ENCODE assay signal across 18 cellular contexts in genomic region chr2:98004613-98005012, GRCh38. TPM values are rescaled to one million over a fixed set of nuclear protein-coding genes. Genes with fewer than 3 reads are reported as not detected.
DNase-seq lines count a peak whose midpoint lies in the region; ATAC-seq and TF ChIP-seq lines count a peak whose summit lies in the region.
"Had no signal": no experiment of that assay in that cellular context is flagged by ENCODE, and none has a peak within 500 bp of the region (broad histone marks: within the 10 kb centered on the region; RNA-seq: fewer than 3 reads in every experiment).

No MANE protein-coding gene starts in this region.

- H3K36me3 Mint-ChIP-seq in activated naive CD8-positive, alpha-beta T cell treated with anti-CD3 and anti-CD28 coated beads for 36 hours, result no peaks in the 10 kb centered on the region
- H3K36me3 Mint-ChIP-seq in activated naive CD8-positive, alpha-beta T cell treated with anti-CD3 and anti-CD28 coated beads, Interleukin-2, amount 50 U/mL, for 24 hours (ENCODE audit: low read depth), result no peaks in the 10 kb centered on the region
- H3K36me3 Mint-ChIP-seq in nephron progenitor cell (ENCODE audit: low read depth) (no peaks in the 10 kb centered on the region), mesothelial cell of epicardium (no peaks in the 10 kb centered on the region)
- H3K36me3 Mint-ChIP-seq: CD4-positive, CD25-positive, alpha-beta regulatory T cell; CD8-positive, alpha-beta T cell had no signal

- peak overlapping the region; percentile 34 for H3K27ac Mint-ChIP-seq in activated naive CD8-positive, alpha-beta T cell treated with anti-CD3 and anti-CD28 coated beads for 36 hours
- no peak overlapping the region for H3K27ac Mint-ChIP-seq in activated naive CD8-positive, alpha-beta T cell treated with anti-CD3 and anti-CD28 coated beads, Interleukin-2, amount 50 U/mL, for 24 hours
- H3K27ac Mint-ChIP-seq in nephron progenitor cell (peak overlapping the region; percentile 58), mesothelial cell of epicardium (no peak overlapping the region)
- H3K27ac Mint-ChIP-seq: B cell; CD8-positive, alpha-beta T cell had no signal

- TF ChIP-seq CTCF in HEK293 (tag by site-specific recombination; IDR thresholded peaks at IDR 0.05), result no peak
- no peak for TF ChIP-seq CTCF in nephron progenitor cell (IDR thresholded peaks at IDR 0.05)
- no peak for TF ChIP-seq CTCF in mesothelial cell of epicardium (IDR thresholded peaks at IDR 0.05; ENCODE audit: unreplicated experiment)

- CTCF ChIA-PET in HEK293 (lab: Yijun Ruan, JAX), result interaction anchor here (1.1 kb wide), 1 partner anchor 198 kb away, joined by 3 read pairs; no protein-coding TSS in a partner anchor

- no peaks in the 10 kb centered on the region for H3K9me3 ChIP-seq in HEK293 (ENCODE audit: control insufficient read depth, insufficient read depth, low read depth, low read length)
- H3K9me3 ChIP-seq: BLaER1, Caco-2, HAP-1 had no signal

- no peaks in the 10 kb centered on the region for H3K4me1 ChIP-seq in HEK293 (ENCODE audit: control insufficient read depth, insufficient read depth, low read length)
- H3K4me1 ChIP-seq: Caco-2, HAP-1 had no signal

- POLR2A ChIA-PET in HEK293 (lab: Yijun Ruan, JAX), result no interaction called here

- no peaks in the 10 kb centered on the region for H3K9me3 Mint-ChIP-seq in activated naive CD8-positive, alpha-beta T cell treated with anti-CD3 and anti-CD28 coated beads for 36 hours
- no peaks in the 10 kb centered on the region for H3K9me3 Mint-ChIP-seq in activated naive CD8-positive, alpha-beta T cell treated with anti-CD3 and anti-CD28 coated beads, Interleukin-2, amount 50 U/mL, for 24 hours
- H3K9me3 Mint-ChIP-seq in nephron progenitor cell, result no peaks in the 10 kb centered on the region
- H3K9me3 Mint-ChIP-seq in mesothelial cell of epicardium, result no peaks in the 10 kb centered on the region
- H3K9me3 Mint-ChIP-seq: CD8-positive, alpha-beta T cell had no signal

- no peak overlapping the region for H3K27ac ChIP-seq in HEK293 (ENCODE audit: extremely low read depth, low read depth, low read length)
- H3K27ac ChIP-seq: 22Rv1, BLaER1, C4-2B, GM23248 had no signal

- no peaks in the 10 kb centered on the region for H3K36me3 ChIP-seq in HEK293 (ENCODE audit: control insufficient read depth in 2 of 2, insufficient read depth in 1 of 2, low read length in 2 of 2)
- H3K36me3 ChIP-seq: BLaER1, HAP-1 had no signal

- H3K4me3 Mint-ChIP-seq in activated naive CD8-positive, alpha-beta T cell treated with anti-CD3 and anti-CD28 coated beads for 36 hours, result no peak overlapping the region
- no peak overlapping the region for H3K4me3 Mint-ChIP-seq in activated naive CD8-positive, alpha-beta T cell treated with anti-CD3 and anti-CD28 coated beads, Interleukin-2, amount 50 U/mL, for 24 hours
- H3K4me3 Mint-ChIP-seq in nephron progenitor cell (no peak overlapping the region), mesothelial cell of epicardium (no peak overlapping the region)
- H3K4me3 Mint-ChIP-seq: B cell; CD4-positive, CD25-positive, alpha-beta regulatory T cell; CD8-positive, alpha-beta T cell had no signal

- no peak overlapping the region for H3K4me3 ChIP-seq in HEK293 (ENCODE audit: low read depth, low read length)
- H3K4me3 ChIP-seq: BLaER1, GM23248, HAP-1 had no signal

- peaks cover under 1% of the 10 kb centered on the region for H3K4me1 Mint-ChIP-seq in activated naive CD8-positive, alpha-beta T cell treated with anti-CD3 and anti-CD28 coated beads for 36 hours
- H3K4me1 Mint-ChIP-seq in activated naive CD8-positive, alpha-beta T cell treated with anti-CD3 and anti-CD28 coated beads, Interleukin-2, amount 50 U/mL, for 24 hours, result peaks cover under 1% of the 10 kb centered on the region
- peaks cover 4% of the 10 kb centered on the region for H3K4me1 Mint-ChIP-seq in nephron progenitor cell
- no peaks in the 10 kb centered on the region for H3K4me1 Mint-ChIP-seq in mesothelial cell of epicardium
- H3K4me1 Mint-ChIP-seq: CD4-positive, CD25-positive, alpha-beta regulatory T cell had no signal

- no peak for DNase-seq in activated naive CD8-positive, alpha-beta T cell treated with anti-CD3 and anti-CD28 coated beads for 36 hours
- DNase-seq in activated naive CD8-positive, alpha-beta T cell treated with anti-CD3 and anti-CD28 coated beads, Interleukin-2, amount 50 U/mL, for 24 hours, result no peak
- DNase-seq in nephron progenitor cell, result no peak
- no peak for DNase-seq in mesothelial cell of epicardium (ENCODE audit: low spot score in 2 of 2, unreplicated experiment in 2 of 2)
- DNase-seq: Caco-2; CD4-positive, CD25-positive, alpha-beta regulatory T cell; CD8-positive, alpha-beta T cell; DMS153; DND-41; GM23248 had no signal

- no peaks in the 10 kb centered on the region for H3K27me3 Mint-ChIP-seq in activated naive CD8-positive, alpha-beta T cell treated with anti-CD3 and anti-CD28 coated beads for 36 hours
- H3K27me3 Mint-ChIP-seq in activated naive CD8-positive, alpha-beta T cell treated with anti-CD3 and anti-CD28 coated beads, Interleukin-2, amount 50 U/mL, for 24 hours, result no peaks in the 10 kb centered on the region
- H3K27me3 Mint-ChIP-seq in nephron progenitor cell (ENCODE audit: low read depth, poor library complexity) (no peaks in the 10 kb centered on the region), mesothelial cell of epicardium (ENCODE audit: low read depth) (no peaks in the 10 kb centered on the region)
- H3K27me3 Mint-ChIP-seq: B cell had no signal

- no peak for ATAC-seq in activated naive CD8-positive, alpha-beta T cell treated with anti-CD3 and anti-CD28 coated beads, Interleukin-2, amount 50 U/mL, for 24 hours
- ATAC-seq in GM19452 (IDR thresholded peaks at IDR 0.05; ENCODE audit: unreplicated experiment) (no peak), HG03039 (IDR thresholded peaks at IDR 0.05; ENCODE audit: unreplicated experiment) (no peak)
- ATAC-seq: CD8-positive, alpha-beta T cell had no signal

TF ChIP-seq in HEK293, 187 proteins besides CTCF, POLR2A, EP300 and RAD21:
- peak; percentile 81 for TF ChIP-seq ZNF366 (tag by site-specific recombination; conservative IDR thresholded peaks at IDR 0.05)
- no peak for TF ChIP-seq ZNF184 (tag by site-specific recombination; IDR thresholded peaks at IDR 0.05)
- TF ChIP-seq ZNF621 (tag by site-specific recombination; IDR thresholded peaks at IDR 0.05), result no peak
- no peak for TF ChIP-seq ZNF140 (tag by site-specific recombination; IDR thresholded peaks at IDR 0.05)
- TF ChIP-seq, protein P1, sequence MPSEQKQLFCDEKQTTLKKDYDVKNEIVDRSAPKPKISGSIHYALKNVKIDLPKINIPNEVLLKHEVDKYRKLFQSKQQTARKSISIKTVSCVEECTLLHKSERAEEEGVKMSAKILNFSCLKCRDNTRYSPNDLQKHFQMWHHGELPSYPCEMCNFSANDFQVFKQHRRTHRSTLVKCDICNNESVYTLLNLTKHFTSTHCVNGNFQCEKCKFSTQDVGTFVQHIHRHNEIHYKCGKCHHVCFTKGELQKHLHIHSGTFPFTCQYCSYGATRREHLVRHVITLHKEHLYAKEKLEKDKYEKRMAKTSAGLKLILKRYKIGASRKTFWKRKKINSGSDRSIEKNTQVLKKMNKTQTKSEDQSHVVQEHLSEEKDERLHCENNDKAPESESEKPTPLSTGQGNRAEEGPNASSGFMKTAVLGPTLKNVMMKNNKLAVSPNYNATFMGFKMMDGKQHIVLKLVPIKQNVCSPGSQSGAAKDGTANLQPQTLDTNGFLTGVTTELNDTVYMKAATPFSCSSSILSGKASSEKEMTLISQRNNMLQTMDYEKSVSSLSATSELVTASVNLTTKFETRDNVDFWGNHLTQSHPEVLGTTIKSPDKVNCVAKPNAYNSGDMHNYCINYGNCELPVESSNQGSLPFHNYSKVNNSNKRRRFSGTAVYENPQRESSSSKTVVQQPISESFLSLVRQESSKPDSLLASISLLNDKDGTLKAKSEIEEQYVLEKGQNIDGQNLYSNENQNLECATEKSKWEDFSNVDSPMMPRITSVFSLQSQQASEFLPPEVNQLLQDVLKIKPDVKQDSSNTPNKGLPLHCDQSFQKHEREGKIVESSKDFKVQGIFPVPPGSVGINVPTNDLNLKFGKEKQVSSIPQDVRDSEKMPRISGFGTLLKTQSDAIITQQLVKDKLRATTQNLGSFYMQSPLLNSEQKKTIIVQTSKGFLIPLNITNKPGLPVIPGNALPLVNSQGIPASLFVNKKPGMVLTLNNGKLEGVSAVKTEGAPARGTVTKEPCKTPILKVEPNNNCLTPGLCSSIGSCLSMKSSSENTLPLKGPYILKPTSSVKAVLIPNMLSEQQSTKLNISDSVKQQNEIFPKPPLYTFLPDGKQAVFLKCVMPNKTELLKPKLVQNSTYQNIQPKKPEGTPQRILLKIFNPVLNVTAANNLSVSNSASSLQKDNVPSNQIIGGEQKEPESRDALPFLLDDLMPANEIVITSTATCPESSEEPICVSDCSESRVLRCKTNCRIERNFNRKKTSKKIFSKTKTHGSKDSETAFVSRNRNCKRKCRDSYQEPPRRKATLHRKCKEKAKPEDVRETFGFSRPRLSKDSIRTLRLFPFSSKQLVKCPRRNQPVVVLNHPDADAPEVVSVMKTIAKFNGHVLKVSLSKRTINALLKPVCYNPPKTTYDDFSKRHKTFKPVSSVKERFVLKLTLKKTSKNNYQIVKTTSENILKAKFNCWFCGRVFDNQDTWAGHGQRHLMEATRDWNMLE (tag by site-specific recombination; conservative IDR thresholded peaks at IDR 0.05; ENCODE audit: low read depth), result no peak
- no peak for TF ChIP-seq ZNF350 (tag by site-specific recombination; IDR thresholded peaks at IDR 0.05)
- TF ChIP-seq ZNF10 (tag by site-specific recombination; IDR thresholded peaks at IDR 0.05), result no peak
- TF ChIP-seq ZNF830 (tag by site-specific recombination; IDR thresholded peaks at IDR 0.05; ENCODE audit: low read depth), result no peak

RNA-seq across cellular contexts. Expression of gene TMEM131, which starts 8.9 kb away (rescaled TPM):
- 10 to 100 TPM; 25.2 to 27.9 TPM for total RNA-seq in activated naive CD8-positive, alpha-beta T cell treated with anti-CD3 and anti-CD28 coated beads for 36 hours
- 46.9 to 52.9 TPM (median 50.7 TPM) in 3 replicates for total RNA-seq in mesothelial cell of epicardium

Comparison
In these comparisons a context has a peak if more than half of its experiments do, and no peak if none do; other contexts are left out.
1. H3K27ac Mint-ChIP-seq: peak in activated naive CD8-positive, alpha-beta T cell treated with anti-CD3 and anti-CD28 coated beads for 36 hours (single experiment) and nephron progenitor cell (single experiment); none in activated naive CD8-positive, alpha-beta T cell treated with anti-CD3 and anti-CD28 coated beads, Interleukin-2, amount 50 U/mL, for 24 hours (single experiment) and mesothelial cell of epicardium (single experiment).